Comparison of ENCODE assay signal across 14 cellular contexts in genomic region chr12:13368431-13368830, GRCh38.
"Had no signal": no experiment of that assay in that cellular context is flagged by ENCODE, and none has a peak within 500 bp of the region (broad histone marks: within the 10 kb centered on the region; RNA-seq: fewer than 3 reads in every experiment).

No MANE protein-coding gene starts in this region.

- ATAC-seq: left colon; sciatic nerve; stimulated activated naive CD8-positive, alpha-beta T cell treated with anti-CD3 and anti-CD28 coated beads, Interleukin-15, amount 100 ng/mL, for 72 hours had no signal

- H3K9me3 Mint-ChIP-seq: nephron; stimulated activated naive CD8-positive, alpha-beta T cell treated with anti-CD3 and anti-CD28 coated beads, Interleukin-15, amount 100 ng/mL, for 72 hours had no signal

- H3K9me3 ChIP-seq: psoas muscle, testis had no signal

- H3K4me3 Mint-ChIP-seq: nephron; stimulated activated naive CD8-positive, alpha-beta T cell treated with anti-CD3 and anti-CD28 coated beads, Interleukin-15, amount 100 ng/mL, for 72 hours had no signal

- H3K4me3 ChIP-seq: psoas muscle, testis had no signal

- H3K4me1 Mint-ChIP-seq: stimulated activated naive CD8-positive, alpha-beta T cell treated with anti-CD3 and anti-CD28 coated beads, Interleukin-15, amount 100 ng/mL, for 72 hours had no signal

- DNase-seq: activated CD4-positive, CD25-positive, alpha-beta regulatory T cell treated with anti-CD3 and anti-CD28 coated beads, Interleukin-2, amount 50 U/mL, for 72 hours; activated naive CD4-positive, alpha-beta T cell treated with Interleukin-2 at 50 U/mL for 16 hours; activated T-cell treated with anti-CD3 and anti-CD28 coated beads for 4 hours; aorta; dermis blood vessel endothelial cell; head of caudate nucleus; left colon; mesenchymal stem cell; psoas muscle; stimulated activated naive CD8-positive, alpha-beta T cell treated with anti-CD3 and anti-CD28 coated beads, Interleukin-15, amount 100 ng/mL, for 72 hours; T-helper 1 cell; testis had no signal

- H3K4me1 ChIP-seq: psoas muscle, testis had no signal

- H3K27me3 ChIP-seq: testis had no signal

- H3K27ac ChIP-seq: psoas muscle, testis had no signal

- H3K27ac Mint-ChIP-seq: nephron; stimulated activated naive CD8-positive, alpha-beta T cell treated with anti-CD3 and anti-CD28 coated beads, Interleukin-15, amount 100 ng/mL, for 72 hours had no signal
